ENCODE assay signal across 12 cellular contexts in the genomic region with DNA sequence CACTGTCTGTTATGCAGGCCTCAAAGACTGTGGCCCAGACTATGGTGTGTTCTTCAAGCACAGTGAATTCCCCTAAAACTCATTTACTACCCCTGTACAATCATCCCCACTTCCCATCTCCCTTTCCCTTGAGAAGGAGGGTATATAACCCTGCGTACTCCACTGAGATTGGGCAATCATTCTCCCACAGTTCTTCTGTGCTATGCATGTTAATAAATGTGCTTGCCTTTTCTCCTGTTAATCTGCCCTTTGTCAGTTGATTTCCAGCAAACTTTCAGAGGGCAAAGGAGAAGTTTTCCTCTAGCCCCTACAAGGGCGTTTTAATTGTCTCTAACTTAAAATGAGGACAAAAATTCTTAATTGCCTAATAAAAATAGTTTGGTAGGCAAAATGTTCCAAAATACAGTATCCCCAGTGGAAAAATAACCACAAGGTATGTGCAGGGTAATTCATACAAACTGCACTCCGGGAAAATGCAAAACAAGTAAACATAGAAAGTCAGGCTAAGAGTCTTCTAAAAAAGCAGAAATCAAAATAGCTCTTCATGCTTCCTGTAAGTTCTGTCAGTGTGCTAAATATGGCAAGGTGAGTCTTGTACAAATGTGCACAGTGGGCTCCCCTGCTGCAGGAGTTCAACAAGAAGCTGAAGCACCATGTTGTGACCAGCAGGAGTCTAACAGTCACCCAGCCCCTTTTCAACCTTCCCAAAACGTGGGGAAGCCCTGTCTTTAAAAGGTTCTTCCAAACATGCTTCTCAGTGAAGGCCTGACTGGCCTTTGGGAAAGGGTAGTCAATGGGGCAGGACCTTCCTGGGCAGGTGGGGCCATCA. TPM values are rescaled to one million over a fixed set of nuclear protein-coding genes. Genes with fewer than 3 reads are reported as not detected.
DNase-seq lines count a peak whose midpoint lies in the region; ATAC-seq and TF ChIP-seq lines count a peak whose summit lies in the region.
"Had no signal": no experiment of that assay in that cellular context is flagged by ENCODE, and none has a peak within 500 bp of the region (broad histone marks: within the 10 kb centered on the region; RNA-seq: fewer than 3 reads in every experiment).

No MANE protein-coding gene starts in this region.

- no peak overlapping the region for H3K4me3 ChIP-seq in transverse colon

- H3K4me1 Mint-ChIP-seq in activated naive CD4-positive, alpha-beta T cell treated with anti-CD3 and anti-CD28 coated beads, Interleukin-2, amount 10 ng/mL, durations not matched to agents 7 days and 5 days, result peaks cover 93% of the 10 kb centered on the region
- peaks cover 47% of the 10 kb centered on the region for H3K4me1 Mint-ChIP-seq in activated B cell treated with CpG ODN at 0.5 μM for 24 hours

- no peaks in the 10 kb centered on the region for H3K9me3 ChIP-seq in transverse colon

- 48 to 55% methylated on average over 2 to 4 of the region's 4 CpGs for WGBS in transverse colon (ENCODE audit: low coverage in 1 of 2), 2 donors

- TF ChIP-seq POLR2A in transverse colon (IDR thresholded peaks at IDR 0.05), result no peak

- DNase-seq in activated naive CD4-positive, alpha-beta T cell treated with anti-CD3 and anti-CD28 coated beads, Interleukin-2, amount 10 ng/mL, durations not matched to agents 7 days and 5 days, result peak; percentile 42
- no peak for DNase-seq in activated naive CD4-positive, alpha-beta T cell (lab: John Stamatoyannopoulos, UW)
- DNase-seq in activated B cell treated with CpG ODN at 0.5 μM for 24 hours (no peak), fibroblast of peridontal ligament (ENCODE audit: extremely low read depth) (peak; percentile 23), transverse colon (no peak), dedifferentiated amniotic fluid mesenchymal stem cell (ENCODE audit: extremely low spot score) (no peak), Kasumi-1 (lab: John Stamatoyannopoulos, UW) (no peak)
- DNase-seq: activated CD4-positive, CD25-positive, alpha-beta regulatory T cell; NCI-H446 treated with DMSO at 0.1 percent for 48 hours; stimulated activated naive B cell treated with anti-CD40 and anti-IgM and Interleukin-4, amounts not matched to agents 10 μg/mL and 1 μg/mL and 100 μg/mL, for 72 hours had no signal

- in situ Hi-C loops in transverse colon (cut with MboI; ENCODE audit: low pct_ligation_motif_present in 1 of 4, low pct_unique_long_range_greater_than_20kb in 1 of 4, low sequenced_read_pairs in 3 of 4), result loop anchor here in 1 of 4 donors (25.0 kb wide), 1 partner anchor 234 kb away; no protein-coding TSS in a partner anchor

- POLR2A ChIA-PET in activated B cell treated with CpG ODN at 0.5 μM for 24 hours (lab: Charles Lee), result no interaction called here

- intact Hi-C loops in activated B cell treated with CpG ODN at 0.5 μM for 24 hours (cut with micrococcal nuclease), result loop anchor here (5.0 kb wide), 1 partner anchor 41 kb away; no protein-coding TSS in a partner anchor
- intact Hi-C loops in transverse colon (cut with DNase I; ENCODE audit: low total_unique reads), result no loop called here

- TF ChIP-seq CTCF in activated B cell treated with CpG ODN at 0.5 μM for 24 hours (IDR thresholded peaks at IDR 0.05) (no peak), transverse colon (IDR thresholded peaks at IDR 0.05) (no peak)

- H3K27ac Mint-ChIP-seq in activated naive CD4-positive, alpha-beta T cell treated with anti-CD3 and anti-CD28 coated beads, Interleukin-2, amount 10 ng/mL, durations not matched to agents 7 days and 5 days, result peak overlapping the region; percentile 98
- H3K27ac Mint-ChIP-seq in activated B cell treated with CpG ODN at 0.5 μM for 24 hours, result no peak overlapping the region

- peaks cover 66% of the 10 kb centered on the region for H3K36me3 Mint-ChIP-seq in activated naive CD4-positive, alpha-beta T cell treated with anti-CD3 and anti-CD28 coated beads, Interleukin-2, amount 10 ng/mL, durations not matched to agents 7 days and 5 days
- no peaks in the 10 kb centered on the region for H3K36me3 Mint-ChIP-seq in activated B cell treated with CpG ODN at 0.5 μM for 24 hours (ENCODE audit: low read depth)

- no peaks in the 10 kb centered on the region for H3K36me3 ChIP-seq in transverse colon

- peak overlapping the region; percentile 34 for H3K4me3 Mint-ChIP-seq in activated naive CD4-positive, alpha-beta T cell treated with anti-CD3 and anti-CD28 coated beads, Interleukin-2, amount 10 ng/mL, durations not matched to agents 7 days and 5 days
- H3K4me3 Mint-ChIP-seq in activated B cell treated with CpG ODN at 0.5 μM for 24 hours, result peak overlapping the region; percentile 55

- H3K27ac ChIP-seq in transverse colon, result peak overlapping the region in 3 of 4 donors; percentile 5 to 43 (median 6)

- H3K4me1 ChIP-seq in transverse colon, result peaks cover 7 to 34% (median 18%) of the 10 kb centered on the region in 4 donors

- H3K9me3 Mint-ChIP-seq in activated naive CD4-positive, alpha-beta T cell treated with anti-CD3 and anti-CD28 coated beads, Interleukin-2, amount 10 ng/mL, durations not matched to agents 7 days and 5 days, result no peaks in the 10 kb centered on the region
- no peaks in the 10 kb centered on the region for H3K9me3 Mint-ChIP-seq in activated B cell treated with CpG ODN at 0.5 μM for 24 hours

- no peaks in the 10 kb centered on the region for H3K27me3 ChIP-seq in transverse colon

- H3K27me3 Mint-ChIP-seq in activated naive CD4-positive, alpha-beta T cell treated with anti-CD3 and anti-CD28 coated beads, Interleukin-2, amount 10 ng/mL, durations not matched to agents 7 days and 5 days, result no peaks in the 10 kb centered on the region
- H3K27me3 Mint-ChIP-seq in activated B cell treated with CpG ODN at 0.5 μM for 24 hours, result no peaks in the 10 kb centered on the region

- CTCF ChIA-PET in activated naive CD4-positive, alpha-beta T cell treated with anti-CD3 and anti-CD28 coated beads, Interleukin-2, amount 10 ng/mL, durations not matched to agents 7 days and 5 days (lab: Charles Lee), result interaction anchor here (1.0 to 1.9 kb wide), 2 partner anchors 9 to 69 kb away, joined by 3 to 5 read pairs; no protein-coding TSS in a partner anchor
- CTCF ChIA-PET in activated B cell treated with CpG ODN at 0.5 μM for 24 hours (lab: Charles Lee), result no interaction called here

- no peak for ATAC-seq in activated B cell treated with CpG ODN at 0.5 μM for 24 hours (ENCODE audit: low read depth)
- ATAC-seq in GM19351 (IDR thresholded peaks at IDR 0.05; ENCODE audit: unreplicated experiment), result no peak
- ATAC-seq: HCT116; stimulated activated naive B cell treated with anti-CD40 and anti-IgM and Interleukin-4, amounts not matched to agents 10 μg/mL and 1 μg/mL and 100 μg/mL, for 72 hours had no signal

- no peak for TF ChIP-seq EP300 in transverse colon (IDR thresholded peaks at IDR 0.05; ENCODE audit: low read depth)

RNA-seq across cellular contexts. Expression of gene ATP10A, which starts 10.2 kb away (rescaled TPM):
- total RNA-seq in activated B cell treated with CpG ODN at 0.5 μM for 24 hours, result not detected in 2 replicates
- total RNA-seq in transverse colon, result 1 to 10 TPM; 1.4 to 10.0 (median 3.6) TPM

Comparison
In these comparisons a context has a peak if more than half of its experiments do, and no peak if none do; other contexts are left out.
1. DNase-seq: peak in activated naive CD4-positive, alpha-beta T cell treated with anti-CD3 and anti-CD28 coated beads, Interleukin-2, amount 10 ng/mL, durations not matched to agents 7 days and 5 days (single experiment) and fibroblast of peridontal ligament (single experiment); none in activated naive CD4-positive, alpha-beta T cell (0 of 4), activated B cell treated with CpG ODN at 0.5 μM for 24 hours (single experiment), transverse colon (single experiment), dedifferentiated amniotic fluid mesenchymal stem cell (single experiment) and Kasumi-1 (0 of 2).